ENCODE assay signal across 22 cellular contexts in genomic region chr2:181326605-181327004, GRCh38.
DNase-seq lines count a peak whose midpoint lies in the region; TF ChIP-seq lines count a peak whose summit lies in the region.
"Had no signal": no experiment of that assay in that cellular context is flagged by ENCODE, and none has a peak within 500 bp of the region (broad histone marks: within the 10 kb centered on the region; RNA-seq: fewer than 3 reads in every experiment).

No MANE protein-coding gene starts in this region.

- peak overlapping the region; percentile 70 for H3K27ac Mint-ChIP-seq in activated naive CD4-positive, alpha-beta T cell treated with anti-CD3 and anti-CD28 coated beads, Interleukin-2, amount 50 U/mL, for 24 hours
- H3K27ac Mint-ChIP-seq in activated naive CD4-positive, alpha-beta T cell treated with anti-CD3 and anti-CD28 coated beads, Interleukin-2, amount 10 ng/mL, durations not matched to agents 7 days and 5 days: no peak overlapping the region
- H3K27ac Mint-ChIP-seq in endodermal cell: no peak overlapping the region
- H3K27ac Mint-ChIP-seq in activated T-helper 2 cell treated with anti-CD3 and anti-CD28 coated beads, Interferon-gamma antibody, Interleukin-2, Interleukin-4, amounts not matched to agents 10 μg/mL and 5 μg/mL and 100 μg/mL, durations not matched to agents 14 hours and 24 hours and 36 hours: no peak overlapping the region
- H3K27ac Mint-ChIP-seq: HFFc6 had no signal

- H3K9me3 Mint-ChIP-seq in activated naive CD4-positive, alpha-beta T cell treated with anti-CD3 and anti-CD28 coated beads, Interleukin-2, amount 50 U/mL, for 24 hours: peaks cover 10% of the 10 kb centered on the region
- H3K9me3 Mint-ChIP-seq in activated naive CD4-positive, alpha-beta T cell treated with anti-CD3 and anti-CD28 coated beads, Interleukin-2, amount 10 ng/mL, durations not matched to agents 7 days and 5 days: peaks cover 28% of the 10 kb centered on the region
- H3K9me3 Mint-ChIP-seq in endodermal cell: peaks cover 18% of the 10 kb centered on the region
- peaks cover 39% of the 10 kb centered on the region for H3K9me3 Mint-ChIP-seq in activated T-helper 2 cell treated with anti-CD3 and anti-CD28 coated beads, Interferon-gamma antibody, Interleukin-2, Interleukin-4, amounts not matched to agents 10 μg/mL and 5 μg/mL and 100 μg/mL, durations not matched to agents 14 hours and 24 hours and 36 hours

- H3K4me1 ChIP-seq in OCI-LY1 (ENCODE audit: insufficient read depth, low read length, severe bottlenecking) (peaks cover 14% of the 10 kb centered on the region), endodermal cell (ENCODE audit: control insufficient read depth, insufficient read depth, low read length) (no peaks in the 10 kb centered on the region)

- no peak overlapping the region for H3K27ac ChIP-seq in OCI-LY1 (ENCODE audit: low read depth, low read length, poor library complexity, severe bottlenecking)
- no peak overlapping the region for H3K27ac ChIP-seq in endodermal cell (ENCODE audit: low read depth, low read length)
- H3K27ac ChIP-seq: GM23248 had no signal

- H3K9ac ChIP-seq in OCI-LY1 (ENCODE audit: low read length) (no peak overlapping the region), endodermal cell (ENCODE audit: extremely low read depth, low read length, poor library complexity, severe bottlenecking) (no peak overlapping the region)
- H3K9ac ChIP-seq: GM23248 had no signal

- intact Hi-C loops in activated T-helper 2 cell treated with anti-CD3 and anti-CD28 coated beads, Interferon-gamma antibody, Interleukin-2, Interleukin-4, amounts not matched to agents 10 μg/mL and 5 μg/mL and 100 μg/mL, durations not matched to agents 14 hours and 24 hours and 36 hours (cut with micrococcal nuclease): no loop called here

- DNase-seq in activated naive CD4-positive, alpha-beta T cell treated with anti-CD3 and anti-CD28 coated beads, Interleukin-2, amount 10 ng/mL, durations not matched to agents 7 days and 5 days: no peak
- no peak for DNase-seq in endodermal cell
- DNase-seq in hepatic stellate cell (ENCODE audit: low spot score): no peak
- DNase-seq in activated T-helper 2 cell treated with anti-CD3 and anti-CD28 coated beads, Interferon-gamma antibody, Interleukin-2, Interleukin-4, amounts not matched to agents 10 μg/mL and 5 μg/mL and 100 μg/mL, durations not matched to agents 14 hours and 24 hours and 36 hours (ENCODE audit: low spot score): no peak
- no peak for DNase-seq in stimulated activated CD4-positive, alpha-beta T cell treated with anti-CD3 and anti-CD28 coated beads, Interleukin-12 subunit alpha, Interleukin-12 subunit beta, amount 100 ng/mL, for 4 hours
- DNase-seq: 8988T, ACHN, GM23248, H7, HFFc6, KBM-7, NCI-H1092, NCI-H1417 treated with DMSO at 0.1 percent for 48 hours, NCI-H187, NCI-H2081 treated with DMSO at 0.1 percent for 48 hours, NCI-H2171, NCI-H226, NCI-H510A, NCI-H69, PC-3 had no signal

- H3K27me3 ChIP-seq in OCI-LY1 (ENCODE audit: insufficient read depth, low read length) (no peaks in the 10 kb centered on the region), endodermal cell (ENCODE audit: control insufficient read depth, insufficient read depth, low read length, poor library complexity, severe bottlenecking) (no peaks in the 10 kb centered on the region)

- H3K9me3 ChIP-seq in OCI-LY1 (ENCODE audit: low read length) (0 out of 2 replicates have a peak, but pooled peaks cover 5% of the 10 kb centered on the region), endodermal cell (ENCODE audit: control insufficient read depth, low read length) (peaks cover 12% of the 10 kb centered on the region)

- WGBS in endodermal cell (ENCODE audit: insufficient coverage in 1 of 2, insufficient read length in 1 of 2), 2 experiments: 77% methylated on average over 2 of the region's 2 CpGs; no CpG with 5 or more reads in 1 of the 2 experiments

- H3F3A ChIP-seq in OCI-LY1 (ENCODE audit: insufficient read depth, low read length): no peaks in the 10 kb centered on the region

- CTCF ChIA-PET in activated naive CD4-positive, alpha-beta T cell treated with anti-CD3 and anti-CD28 coated beads, Interleukin-2, amount 10 ng/mL, durations not matched to agents 7 days and 5 days (lab: Charles Lee): interaction anchor here (0.6 to 1.2 kb wide), 2 partner anchors 112 to 387 kb away, joined by 3 read pairs; no protein-coding TSS in a partner anchor

- TF ChIP-seq CTCF in OCI-LY1 (IDR thresholded peaks at IDR 0.05; ENCODE audit: low read length): no peak
- no peak for TF ChIP-seq CTCF in endodermal cell (conservative IDR thresholded peaks at IDR 0.05)

- peak overlapping the region; percentile 2; the same call in 1 of the 2 replicates for H2AFZ ChIP-seq in OCI-LY1 (ENCODE audit: low read length)
- H2AFZ ChIP-seq: GM23248 had no signal

- no peaks in the 10 kb centered on the region for H3K9me2 ChIP-seq in OCI-LY1 (ENCODE audit: low read depth, low read length)

- no peaks in the 10 kb centered on the region for H3K36me3 ChIP-seq in OCI-LY1 (ENCODE audit: insufficient read depth, low read length)
- no peaks in the 10 kb centered on the region for H3K36me3 ChIP-seq in endodermal cell (ENCODE audit: control insufficient read depth, insufficient read depth, low read length)

- H3K4me3 ChIP-seq in OCI-LY1 (ENCODE audit: low read depth, low read length, poor library complexity, severe bottlenecking) (no peak overlapping the region), endodermal cell (ENCODE audit: low read length) (peak overlapping the region; percentile 18)
- H3K4me3 ChIP-seq: GM23248 had no signal

- H3K36me3 Mint-ChIP-seq in activated naive CD4-positive, alpha-beta T cell treated with anti-CD3 and anti-CD28 coated beads, Interleukin-2, amount 50 U/mL, for 24 hours: peaks cover 24% of the 10 kb centered on the region
- H3K36me3 Mint-ChIP-seq in activated naive CD4-positive, alpha-beta T cell treated with anti-CD3 and anti-CD28 coated beads, Interleukin-2, amount 10 ng/mL, durations not matched to agents 7 days and 5 days: peaks cover 33% of the 10 kb centered on the region
- no peaks in the 10 kb centered on the region for H3K36me3 Mint-ChIP-seq in endodermal cell (ENCODE audit: low read depth)
- peaks cover 55% of the 10 kb centered on the region for H3K36me3 Mint-ChIP-seq in activated T-helper 2 cell treated with anti-CD3 and anti-CD28 coated beads, Interferon-gamma antibody, Interleukin-2, Interleukin-4, amounts not matched to agents 10 μg/mL and 5 μg/mL and 100 μg/mL, durations not matched to agents 14 hours and 24 hours and 36 hours (ENCODE audit: low read depth)

- H3K27me3 Mint-ChIP-seq in activated naive CD4-positive, alpha-beta T cell treated with anti-CD3 and anti-CD28 coated beads, Interleukin-2, amount 50 U/mL, for 24 hours: no peaks in the 10 kb centered on the region
- H3K27me3 Mint-ChIP-seq in activated naive CD4-positive, alpha-beta T cell treated with anti-CD3 and anti-CD28 coated beads, Interleukin-2, amount 10 ng/mL, durations not matched to agents 7 days and 5 days: no peaks in the 10 kb centered on the region
- no peaks in the 10 kb centered on the region for H3K27me3 Mint-ChIP-seq in endodermal cell (ENCODE audit: insufficient read depth)
- H3K27me3 Mint-ChIP-seq in activated T-helper 2 cell treated with anti-CD3 and anti-CD28 coated beads, Interferon-gamma antibody, Interleukin-2, Interleukin-4, amounts not matched to agents 10 μg/mL and 5 μg/mL and 100 μg/mL, durations not matched to agents 14 hours and 24 hours and 36 hours (ENCODE audit: low read depth): no peaks in the 10 kb centered on the region

- H3K4me3 Mint-ChIP-seq in activated naive CD4-positive, alpha-beta T cell treated with anti-CD3 and anti-CD28 coated beads, Interleukin-2, amount 50 U/mL, for 24 hours: no peak overlapping the region
- no peak overlapping the region for H3K4me3 Mint-ChIP-seq in activated naive CD4-positive, alpha-beta T cell treated with anti-CD3 and anti-CD28 coated beads, Interleukin-2, amount 10 ng/mL, durations not matched to agents 7 days and 5 days
- no peak overlapping the region for H3K4me3 Mint-ChIP-seq in endodermal cell
- H3K4me3 Mint-ChIP-seq in activated T-helper 2 cell treated with anti-CD3 and anti-CD28 coated beads, Interferon-gamma antibody, Interleukin-2, Interleukin-4, amounts not matched to agents 10 μg/mL and 5 μg/mL and 100 μg/mL, durations not matched to agents 14 hours and 24 hours and 36 hours (ENCODE audit: low read depth): no peak overlapping the region
- H3K4me3 Mint-ChIP-seq: HFFc6 had no signal

- no peaks in the 10 kb centered on the region for H4K20me1 ChIP-seq in OCI-LY1 (ENCODE audit: insufficient read depth, low read length)

- H3K4me1 Mint-ChIP-seq in activated naive CD4-positive, alpha-beta T cell treated with anti-CD3 and anti-CD28 coated beads, Interleukin-2, amount 50 U/mL, for 24 hours: peaks cover 22% of the 10 kb centered on the region
- H3K4me1 Mint-ChIP-seq in activated naive CD4-positive, alpha-beta T cell treated with anti-CD3 and anti-CD28 coated beads, Interleukin-2, amount 10 ng/mL, durations not matched to agents 7 days and 5 days: peaks cover 4% of the 10 kb centered on the region
- H3K4me1 Mint-ChIP-seq in endodermal cell: peaks cover 31% of the 10 kb centered on the region
- H3K4me1 Mint-ChIP-seq in activated T-helper 2 cell treated with anti-CD3 and anti-CD28 coated beads, Interferon-gamma antibody, Interleukin-2, Interleukin-4, amounts not matched to agents 10 μg/mL and 5 μg/mL and 100 μg/mL, durations not matched to agents 14 hours and 24 hours and 36 hours (ENCODE audit: low read depth): peaks cover 10% of the 10 kb centered on the region

- H3K79me2 ChIP-seq in OCI-LY1 (ENCODE audit: insufficient read depth, low read length): no peaks in the 10 kb centered on the region

- H3K4me2 ChIP-seq in OCI-LY1 (ENCODE audit: low read length): peak overlapping the region; percentile 4; the same call in 1 of the 2 replicates
